ENCODE assay signal across 7 cellular contexts in the genomic region with DNA sequence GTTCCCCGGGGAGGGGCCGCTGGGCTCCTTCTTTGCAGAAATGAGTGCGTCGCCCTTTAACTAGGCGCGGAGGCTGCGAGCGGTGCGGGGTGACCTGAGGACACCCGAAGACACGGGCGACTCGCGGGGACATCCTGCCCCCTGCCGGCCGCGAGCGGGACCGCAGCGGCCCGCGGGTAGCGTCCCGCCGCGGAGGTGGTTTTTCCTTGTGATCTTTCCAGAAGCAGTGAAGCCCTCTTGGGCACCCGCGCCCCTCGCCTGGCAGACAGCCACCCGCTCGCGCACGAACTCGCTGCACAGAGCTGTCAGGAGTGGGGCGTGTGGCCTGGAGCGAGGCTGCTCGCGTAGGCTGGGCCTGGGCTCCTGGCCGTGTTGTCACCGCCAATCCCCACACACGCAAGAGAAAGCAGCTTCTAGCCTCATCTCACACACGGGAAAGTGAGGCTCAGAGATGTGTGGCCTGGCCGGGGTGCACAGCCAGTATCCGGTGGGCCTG.
A peak's percentile ranks its signal among the peaks of the same experiment; 100 is the strongest.
DNase-seq lines count a peak whose midpoint lies in the region; ATAC-seq lines count a peak whose summit lies in the region.

No MANE protein-coding gene starts in this region.

- ATAC-seq in GM18498 (IDR thresholded peaks at IDR 0.05; ENCODE audit: unreplicated experiment), result peak; percentile 83
- peak; percentile 71 for ATAC-seq in HG03097 (IDR thresholded peaks at IDR 0.05; ENCODE audit: low FRiP score, unreplicated experiment)

- DNase-seq in NCI-H510A (lab: John Stamatoyannopoulos, UW) (peak; percentile 48), dermis blood vessel endothelial cell (peak; percentile 74), lung microvascular endothelial cell (ENCODE audit: low read depth in 2 of 2) (peak; percentile 64 to 68)
- peak; percentile 56 to 64 for DNase-seq in activated CD4-positive, alpha-beta T cell treated with anti-CD3 and anti-CD28 coated beads, Interleukin-2, amount 50 U/mL, for 4 hours
- peak; percentile 49 to 55 (median 53) for DNase-seq in stimulated activated CD4-positive, alpha-beta T cell treated with anti-CD3 and anti-CD28 coated beads, TNF-alpha, amount 100 ng/mL, for 4 hours (ENCODE audit: low read depth in 3 of 3)

Comparison
In these comparisons a context has a peak if more than half of its experiments do, and no peak if none do; other contexts are left out.
1. Peak in every context shown above with its lines: DNase-seq and ATAC-seq.